23 cellular contexts compared by ENCODE assay signal in the genomic region with DNA sequence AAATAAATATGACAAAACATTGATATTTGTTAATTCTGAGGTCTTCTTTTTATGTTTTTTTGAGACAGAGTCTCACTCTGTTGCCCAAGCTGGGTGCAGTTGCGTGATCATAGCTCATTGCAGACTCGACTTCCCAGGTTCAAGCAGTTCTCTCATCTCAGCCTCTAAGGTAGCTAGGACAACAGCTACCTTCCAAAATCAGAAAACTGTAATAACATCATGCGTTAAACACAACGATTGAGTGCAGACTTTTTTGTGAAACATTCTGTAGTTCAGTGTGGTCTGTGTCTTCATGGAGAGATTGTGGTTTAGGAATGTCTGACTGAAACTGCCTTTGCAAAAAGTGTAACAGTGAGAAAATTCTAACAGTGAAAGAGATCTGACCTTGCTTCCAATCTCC. TPM values are rescaled to one million over a fixed set of nuclear protein-coding genes. Genes with fewer than 3 reads are reported as not detected.
"Had no signal": no experiment of that assay in that cellular context is flagged by ENCODE, and none has a peak within 500 bp of the region (broad histone marks: within the 10 kb centered on the region; RNA-seq: fewer than 3 reads in every experiment).

No MANE protein-coding gene starts in this region.

- H3K27ac ChIP-seq: KMS-11, RWPE1, SJCRH30 had no signal

- H3K27me3 ChIP-seq: SJCRH30 had no signal

- H3K36me3 ChIP-seq: SJCRH30 had no signal

- H3K4me3 ChIP-seq: K562, SJCRH30 had no signal

- H3K9me3 ChIP-seq: SJCRH30 had no signal

- FAIRE-seq: K562 had no signal

- H3K4me2 ChIP-seq: KMS-11 had no signal

- H3K4me1 ChIP-seq: SJCRH30 had no signal

- DNase-seq: Kasumi-1, MM.1S, NCI-H1092 treated with DMSO at 0.1 percent for 48 hours, NCI-H1436, NCI-H187, NCI-H2029, NCI-H2081 treated with DMSO at 0.1 percent for 48 hours, NCI-H2171, NCI-H226, NCI-H446, NCI-H510A, NCI-H524 treated with DMSO at 0.1 percent for 48 hours, NCI-H69, NCI-H774, SHP77 treated with DMSO at 0.1 percent for 48 hours, SJCRH30, SW 1271, T-cell had no signal

- H3K9ac ChIP-seq: KMS-11 had no signal

RNA-seq across cellular contexts. Expression of a gene that starts 16.1 kb away (rescaled TPM):
- total RNA-seq: K562, M059J, SJCRH30, T-cell had no signal
- polyA plus RNA-seq: IgD-negative memory B cell, K562 had no signal
